1 cellular context compared by ENCODE assay signal in the genomic region with DNA sequence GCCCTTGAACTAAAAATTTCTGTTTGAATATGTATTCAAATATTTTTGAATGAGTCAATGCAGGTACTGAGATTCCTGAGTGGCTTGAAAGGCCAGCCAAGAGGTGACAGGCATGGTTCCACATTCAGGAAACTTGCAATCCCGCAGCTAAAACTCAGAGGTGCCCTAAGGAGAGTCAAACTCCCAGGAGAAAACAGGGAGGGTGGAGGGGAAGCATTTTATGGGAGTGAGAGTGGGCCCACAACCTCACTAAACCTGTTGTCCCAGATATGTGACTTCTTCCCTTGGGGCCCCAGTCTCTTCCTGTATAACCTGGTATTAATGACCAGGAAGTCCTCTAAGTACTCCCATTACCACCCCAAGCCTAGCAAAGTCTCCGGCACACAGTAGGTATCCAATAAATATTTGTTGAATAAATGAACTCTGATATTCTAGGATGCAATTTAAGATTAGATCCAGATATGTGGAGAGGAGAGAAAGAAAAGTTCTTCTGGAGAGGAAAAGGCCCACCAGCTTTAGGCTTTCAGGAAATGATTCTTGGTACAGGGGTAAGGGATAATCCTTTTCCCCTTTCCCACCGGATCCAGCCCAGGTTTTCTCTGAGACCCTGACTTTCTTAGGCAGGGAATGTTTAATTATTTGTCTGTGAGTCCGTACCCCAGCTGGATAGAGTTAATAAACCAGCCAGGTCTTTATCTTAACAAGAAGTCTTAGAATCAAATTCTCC.
TF ChIP-seq lines count a peak whose summit lies in the region.

No MANE protein-coding gene starts in this region.

TF ChIP-seq in HCT116, 20 proteins besides CTCF, POLR2A, EP300 and RAD21:
- TF ChIP-seq JUND (IDR thresholded peaks at IDR 0.05) (no peak), YY1 (IDR thresholded peaks at IDR 0.05; ENCODE audit: extremely low read depth, insufficient replicate concordance, low read depth, low read length) (no peak), ZNF274 (IDR thresholded peaks at IDR 0.05; ENCODE audit: low read depth, low read length) (no peak)
